ENCODE assay signal across 9 cellular contexts in the genomic region with DNA sequence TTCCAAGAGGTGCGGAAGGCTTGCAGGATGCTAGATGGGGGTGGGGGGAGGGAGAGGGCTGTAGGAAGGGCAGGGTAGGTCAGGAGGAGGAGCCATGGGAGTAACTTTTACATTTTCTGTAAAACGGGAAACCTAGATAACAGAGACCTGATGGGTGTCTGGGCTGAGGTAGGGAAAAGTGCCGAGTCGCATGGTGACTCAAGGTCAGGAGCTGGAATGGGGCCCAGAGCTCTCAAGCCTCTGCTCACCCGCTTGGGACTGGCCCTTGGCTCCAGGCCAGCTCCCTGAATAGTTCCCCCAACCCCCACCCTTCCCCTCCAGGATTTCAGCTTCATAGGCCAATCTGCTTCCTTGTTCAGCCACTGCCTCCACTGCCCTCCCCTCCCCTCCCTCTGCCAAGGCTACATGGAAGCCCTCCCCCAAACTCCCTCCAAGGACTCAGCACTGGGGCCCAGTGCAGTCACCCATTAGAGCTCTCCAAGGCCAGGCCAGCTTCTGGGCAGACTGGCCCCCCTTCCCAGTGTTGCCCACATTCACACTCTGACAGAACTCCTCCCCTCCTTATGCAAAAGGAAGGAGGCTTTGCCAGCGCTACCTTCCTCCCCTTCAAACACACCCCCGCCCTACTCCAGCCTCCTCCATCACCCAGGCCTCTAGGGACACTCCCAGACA. TPM values are rescaled to one million over a fixed set of nuclear protein-coding genes. Genes with fewer than 3 reads are reported as not detected.
DNase-seq lines count a peak whose midpoint lies in the region; ATAC-seq, FAIRE-seq and TF ChIP-seq lines count a peak whose summit lies in the region.
"Had no signal": no experiment of that assay in that cellular context is flagged by ENCODE, and none has a peak within 500 bp of the region (broad histone marks: within the 10 kb centered on the region; RNA-seq: fewer than 3 reads in every experiment).

No MANE protein-coding gene starts in this region.

- H3K4me1 ChIP-seq in PC-9 (replicated peaks; ENCODE audit: insufficient read depth), result peaks cover 81% of the 10 kb centered on the region

- DNase-seq in G401 (ENCODE audit: low spot score), result peak; percentile 67
- peak; percentile 93 to 95 for DNase-seq in PC-9
- peak; percentile 75 for DNase-seq in fibroblast of gingiva (ENCODE audit: low read depth)
- DNase-seq in nucleus accumbens (lab: John Stamatoyannopoulos, UW), result peak in 54 of 56 donors; percentile 2 to 85 (median 35)
- no peak for DNase-seq in AML-193 (lab: John Stamatoyannopoulos, UW)
- no peak for DNase-seq in GM12892 (ENCODE audit: insufficient read length)
- DNase-seq in NCI-H187 treated with DMSO at 0.1 percent for 48 hours (lab: John Stamatoyannopoulos, UW), result no peak

- H3K27ac ChIP-seq in PC-9, result peak overlapping the region; percentile 63

- H3F3A ChIP-seq in PC-9 (ENCODE audit: insufficient read depth, low read depth), result peaks cover 37% of the 10 kb centered on the region; the same call in 1 of the 2 replicates

- H3K4me2 ChIP-seq in PC-9, result peak overlapping the region; percentile 70

- no peaks in the 10 kb centered on the region for H3K36me3 ChIP-seq in PC-9 (ENCODE audit: low read depth)

- POLR2A ChIA-PET in PC-9 (lab: Charles Lee; ENCODE audit: unreplicated experiment), result interaction anchor here (0.5 to 1.5 kb wide), 12 partner anchors 10 to 1962 kb away, joined by 3 to 45 read pairs (median 8); a partner anchor contains a TSS

- no peaks in the 10 kb centered on the region for H4K20me1 ChIP-seq in PC-9 (ENCODE audit: insufficient read depth)

- TF ChIP-seq CTCF in PC-9 (conservative IDR thresholded peaks at IDR 0.05), result no peak

- no peak overlapping the region for H3K4me3 ChIP-seq in PC-9

- no peak overlapping the region for H2AFZ ChIP-seq in PC-9

- CTCF ChIA-PET in PC-9 (lab: Charles Lee), result interaction anchor here (0.6 to 0.9 kb wide), 5 partner anchors 35 to 192 kb away, joined by 3 to 6 read pairs (median 3); no protein-coding TSS in a partner anchor

- no peaks in the 10 kb centered on the region for H3K9me3 ChIP-seq in PC-9 (ENCODE audit: insufficient read depth, low read depth)

- no peaks in the 10 kb centered on the region for H3K9me2 ChIP-seq in PC-9 (ENCODE audit: insufficient read depth)

- no peak for ATAC-seq in HG02870 (IDR thresholded peaks at IDR 0.05; ENCODE audit: unreplicated experiment)

- H3K79me2 ChIP-seq in PC-9 (ENCODE audit: low read depth), result peaks cover 14% of the 10 kb centered on the region

- no peaks in the 10 kb centered on the region for H3K27me3 ChIP-seq in PC-9 (ENCODE audit: insufficient read depth, low read depth)

- in situ Hi-C loops in G401 (cut with HindIII; ENCODE audit: low sequenced_read_pairs), result no loop called here

- FAIRE-seq in GM12892 (lab: Jason Lieb, UNC), result no peak

- BruUV-seq in PC-9 (replicated peaks; lab: Mats Ljungman, UMichigan), result no TSS peak

- intact Hi-C loops in PC-9 (cut with micrococcal nuclease; ENCODE audit: unreplicated experiment), result loop anchor here (1.0 to 2.0 kb wide), 2 partner anchors 10 to 43 kb away; a partner anchor contains a TSS

- TF ChIP-seq POLR2A in GM12892 (IDR thresholded peaks at IDR 0.05; ENCODE audit: low read depth, low read length), result no peak

RNA-seq across cellular contexts. Expression of a gene that starts 43.6 kb away (rescaled TPM):
- not detected in 2 replicates for total RNA-seq in G401 (2014; rRNA removed; shearing (Covaris generic))
- total RNA-seq in PC-9 (2021), result 43.5 and 43.9 TPM in 2 replicates
- polyA plus RNA-seq in GM12892 (2012; ENCODE audit: missing spikeins), result 31.8 TPM

RNA-seq across cellular contexts. Expression of a gene that starts 45.6 kb away (rescaled TPM):
- not detected in 2 replicates for total RNA-seq in G401 (2014; rRNA removed; shearing (Covaris generic))
- not detected in 2 replicates for total RNA-seq in PC-9 (2021)
- polyA plus RNA-seq in GM12892 (2012; ENCODE audit: missing spikeins), result not detected
- total RNA-seq: glomerular endothelial cell had no signal

Comparison
In these comparisons a context has a peak if more than half of its experiments do, and no peak if none do; other contexts are left out.
1. DNase-seq: peak in G401 (single experiment), PC-9 (2 of 2), fibroblast of gingiva (single experiment) and nucleus accumbens (54 of 56); none in AML-193 (0 of 2), GM12892 (single experiment) and NCI-H187 treated with DMSO at 0.1 percent for 48 hours (single experiment).
2. RNA of a gene that starts 43.6 kb away (total RNA-seq): 43.5 to 43.9 TPM in PC-9; not detected in G401; every median in the first group is over 10 times any median in the second.